Comparison of ENCODE assay signal across 2 cellular contexts in the genomic region with DNA sequence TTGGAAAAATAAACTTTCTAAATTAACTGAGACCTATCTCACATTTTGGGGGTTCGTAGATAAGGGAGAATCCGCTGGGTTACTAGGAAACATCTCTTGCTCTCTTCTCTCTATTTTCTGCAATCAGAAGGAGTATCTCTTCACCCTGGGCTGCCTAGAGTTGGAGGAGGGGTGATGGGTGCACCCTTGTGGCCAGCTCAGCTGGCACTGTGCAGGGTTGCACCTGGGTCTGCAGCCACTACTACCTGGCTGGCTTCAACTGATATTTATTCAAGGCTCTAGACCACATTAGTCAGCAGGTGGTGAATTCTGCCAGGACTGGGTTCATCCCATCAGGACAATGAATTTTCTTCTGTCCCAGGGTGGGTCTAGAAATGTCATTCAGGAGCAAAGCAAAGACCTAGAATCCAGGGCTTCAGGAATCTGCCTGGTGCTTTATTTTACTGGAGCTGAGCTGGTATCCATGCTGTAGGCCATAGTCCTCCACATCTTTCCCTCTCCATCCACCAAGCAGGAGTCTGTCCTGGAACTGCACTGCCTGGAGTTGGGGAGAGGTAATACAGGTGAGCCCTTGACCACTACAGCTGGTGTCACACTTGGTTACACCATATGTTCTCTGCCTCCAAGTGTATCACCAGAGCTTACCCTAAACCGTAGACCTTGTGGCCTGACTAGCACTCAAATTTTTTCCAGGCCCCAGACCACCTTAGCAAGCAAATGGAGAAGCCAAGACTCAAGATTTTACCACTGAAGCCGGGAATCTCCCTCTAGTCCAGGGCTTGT.
TF ChIP-seq lines count a peak whose summit lies in the region.

No MANE protein-coding gene starts in this region.

TF ChIP-seq in GM23338, 12 proteins besides CTCF, POLR2A, EP300 and RAD21:
- TF ChIP-seq ZNF331 (CRISPR knock-in tag; IDR thresholded peaks at IDR 0.05; ENCODE audit: low read depth) (no peak), CREB1 (CRISPR knock-in tag; IDR thresholded peaks at IDR 0.05; ENCODE audit: low read depth) (no peak)
TF ChIP-seq in GM23338: peak in this region for 0.

TF ChIP-seq in GM12878, 131 proteins besides CTCF, POLR2A, EP300 and RAD21:
- TF ChIP-seq STAT3 (IDR thresholded peaks at IDR 0.05; ENCODE audit: low read depth, low read length) (no peak), KDM1A (IDR thresholded peaks at IDR 0.05; ENCODE audit: borderline replicate concordance) (no peak), IKZF2 (IDR thresholded peaks at IDR 0.05) (no peak), ETV6 (conservative IDR thresholded peaks at IDR 0.05 in 1 of 2, IDR thresholded peaks at IDR 0.05 in 1 of 2; ENCODE audit: borderline replicate concordance in 1 of 2, low read depth in 1 of 2) (no peak), SP1 (IDR thresholded peaks at IDR 0.05; ENCODE audit: low read depth, low read length) (no peak)
- TF ChIP-seq, protein P1, sequence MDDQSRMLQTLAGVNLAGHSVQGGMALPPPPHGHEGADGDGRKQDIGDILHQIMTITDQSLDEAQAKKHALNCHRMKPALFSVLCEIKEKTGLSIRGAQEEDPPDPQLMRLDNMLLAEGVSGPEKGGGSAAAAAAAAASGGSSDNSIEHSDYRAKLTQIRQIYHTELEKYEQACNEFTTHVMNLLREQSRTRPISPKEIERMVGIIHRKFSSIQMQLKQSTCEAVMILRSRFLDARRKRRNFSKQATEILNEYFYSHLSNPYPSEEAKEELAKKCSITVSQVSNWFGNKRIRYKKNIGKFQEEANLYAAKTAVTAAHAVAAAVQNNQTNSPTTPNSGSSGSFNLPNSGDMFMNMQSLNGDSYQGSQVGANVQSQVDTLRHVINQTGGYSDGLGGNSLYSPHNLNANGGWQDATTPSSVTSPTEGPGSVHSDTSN (IDR thresholded peaks at IDR 0.05; ENCODE audit: insufficient replicate concordance, low read depth, low read length) = no peak
- TF ChIP-seq, protein P2, sequence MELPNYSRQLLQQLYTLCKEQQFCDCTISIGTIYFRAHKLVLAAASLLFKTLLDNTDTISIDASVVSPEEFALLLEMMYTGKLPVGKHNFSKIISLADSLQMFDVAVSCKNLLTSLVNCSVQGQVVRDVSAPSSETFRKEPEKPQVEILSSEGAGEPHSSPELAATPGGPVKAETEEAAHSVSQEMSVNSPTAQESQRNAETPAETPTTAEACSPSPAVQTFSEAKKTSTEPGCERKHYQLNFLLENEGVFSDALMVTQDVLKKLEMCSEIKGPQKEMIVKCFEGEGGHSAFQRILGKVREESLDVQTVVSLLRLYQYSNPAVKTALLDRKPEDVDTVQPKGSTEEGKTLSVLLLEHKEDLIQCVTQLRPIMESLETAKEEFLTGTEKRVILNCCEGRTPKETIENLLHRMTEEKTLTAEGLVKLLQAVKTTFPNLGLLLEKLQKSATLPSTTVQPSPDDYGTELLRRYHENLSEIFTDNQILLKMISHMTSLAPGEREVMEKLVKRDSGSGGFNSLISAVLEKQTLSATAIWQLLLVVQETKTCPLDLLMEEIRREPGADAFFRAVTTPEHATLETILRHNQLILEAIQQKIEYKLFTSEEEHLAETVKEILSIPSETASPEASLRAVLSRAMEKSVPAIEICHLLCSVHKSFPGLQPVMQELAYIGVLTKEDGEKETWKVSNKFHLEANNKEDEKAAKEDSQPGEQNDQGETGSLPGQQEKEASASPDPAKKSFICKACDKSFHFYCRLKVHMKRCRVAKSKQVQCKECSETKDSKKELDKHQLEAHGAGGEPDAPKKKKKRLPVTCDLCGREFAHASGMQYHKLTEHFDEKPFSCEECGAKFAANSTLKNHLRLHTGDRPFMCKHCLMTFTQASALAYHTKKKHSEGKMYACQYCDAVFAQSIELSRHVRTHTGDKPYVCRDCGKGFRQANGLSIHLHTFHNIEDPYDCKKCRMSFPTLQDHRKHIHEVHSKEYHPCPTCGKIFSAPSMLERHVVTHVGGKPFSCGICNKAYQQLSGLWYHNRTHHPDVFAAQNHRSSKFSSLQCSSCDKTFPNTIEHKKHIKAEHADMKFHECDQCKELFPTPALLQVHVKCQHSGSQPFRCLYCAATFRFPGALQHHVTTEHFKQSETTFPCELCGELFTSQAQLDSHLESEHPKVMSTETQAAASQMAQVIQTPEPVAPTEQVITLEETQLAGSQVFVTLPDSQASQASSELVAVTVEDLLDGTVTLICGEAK (IDR thresholded peaks at IDR 0.05; ENCODE audit: borderline replicate concordance) = no peak
